In genomic region chr1:201370500-201370899, GRCh38 we compare ENCODE assay signal across 31 cellular contexts. TPM values are rescaled to one million over a fixed set of nuclear protein-coding genes. Genes with fewer than 3 reads are reported as not detected.
"Had no signal": no experiment of that assay in that cellular context is flagged by ENCODE, and none has a peak within 500 bp of the region (broad histone marks: within the 10 kb centered on the region; RNA-seq: fewer than 3 reads in every experiment).

No MANE protein-coding gene starts in this region.

- H3K27me3 ChIP-seq: body of pancreas had no signal

- H3K4me1 Mint-ChIP-seq: activated CD4-positive, alpha-beta T cell treated with anti-CD3 and anti-CD28 coated beads for 36 hours; activated naive CD8-positive, alpha-beta T cell treated with anti-CD3 and anti-CD28 coated beads for 36 hours; naive thymus-derived CD4-positive, alpha-beta T cell; neural crest cell; stimulated activated naive B cell treated with anti-CD40 and anti-IgM and Interleukin-4, amounts not matched to agents 10 μg/mL and 1 μg/mL and 100 μg/mL, for 72 hours had no signal

- H3K27ac Mint-ChIP-seq: activated CD4-positive, alpha-beta T cell treated with anti-CD3 and anti-CD28 coated beads for 36 hours; activated naive CD4-positive, alpha-beta T cell treated with anti-CD3 and anti-CD28 coated beads for 36 hours; activated naive CD8-positive, alpha-beta T cell treated with anti-CD3 and anti-CD28 coated beads for 36 hours; effector memory CD8-positive, alpha-beta T cell; stimulated activated naive B cell treated with anti-CD40 and anti-IgM and Interleukin-4, amounts not matched to agents 10 μg/mL and 1 μg/mL and 100 μg/mL, for 72 hours; T-helper 2 cell treated with Interferon-gamma antibody and Interleukin-4, amounts not matched to agents 5 μg/mL and 100 μg/mL, for 36 hours had no signal

- H3K27ac ChIP-seq: adrenal gland, body of pancreas, coronary artery, gastroesophageal sphincter, left lung, prostate gland, tibial nerve had no signal

- H3K4me3 Mint-ChIP-seq: activated CD4-positive, alpha-beta T cell treated with anti-CD3 and anti-CD28 coated beads for 36 hours; activated naive CD4-positive, alpha-beta T cell treated with anti-CD3 and anti-CD28 coated beads for 36 hours; activated naive CD8-positive, alpha-beta T cell treated with anti-CD3 and anti-CD28 coated beads for 36 hours; effector memory CD8-positive, alpha-beta T cell; naive thymus-derived CD4-positive, alpha-beta T cell; neural crest cell; stimulated activated naive B cell treated with anti-CD40 and anti-IgM and Interleukin-4, amounts not matched to agents 10 μg/mL and 1 μg/mL and 100 μg/mL, for 72 hours; T-helper 2 cell treated with Interferon-gamma antibody and Interleukin-4, amounts not matched to agents 5 μg/mL and 100 μg/mL, for 36 hours had no signal

- H3K9me3 Mint-ChIP-seq: activated naive CD4-positive, alpha-beta T cell treated with anti-CD3 and anti-CD28 coated beads for 36 hours; activated naive CD8-positive, alpha-beta T cell treated with anti-CD3 and anti-CD28 coated beads for 36 hours; effector memory CD8-positive, alpha-beta T cell; naive thymus-derived CD4-positive, alpha-beta T cell; neural crest cell; stimulated activated naive B cell treated with anti-CD40 and anti-IgM and Interleukin-4, amounts not matched to agents 10 μg/mL and 1 μg/mL and 100 μg/mL, for 72 hours; T-helper 2 cell treated with Interferon-gamma antibody and Interleukin-4, amounts not matched to agents 5 μg/mL and 100 μg/mL, for 36 hours had no signal

- H3K4me2 ChIP-seq: smooth muscle cell had no signal

- H3K9me3 ChIP-seq: adrenal gland, body of pancreas, gastroesophageal sphincter, left lung, prostate gland, tibial nerve had no signal

- H3K36me3 ChIP-seq: adrenal gland, gastroesophageal sphincter, left lung, prostate gland, tibial nerve had no signal

- DNase-seq: activated CD4-positive, alpha-beta T cell treated with anti-CD3 and anti-CD28 coated beads for 36 hours; activated CD4-positive, alpha-beta T cell treated with anti-CD3 and anti-CD28 coated beads, Interleukin-2, amount 50 U/mL, for 48 hours; activated CD4-positive, CD25-positive, alpha-beta regulatory T cell; activated CD8-positive, alpha-beta memory T cell treated with anti-CD3 and anti-CD28 coated beads for 24 hours; activated effector memory CD4-positive, alpha-beta T cell treated with anti-CD3 and anti-CD28 coated beads, Interleukin-2, amount 50 U/mL, for 16 hours; activated naive CD4-positive, alpha-beta T cell treated with anti-CD3 and anti-CD28 coated beads for 36 hours; activated naive CD8-positive, alpha-beta T cell treated with anti-CD3 and anti-CD28 coated beads for 36 hours; adrenal gland; aorta; body of pancreas; effector memory CD8-positive, alpha-beta T cell; erythroblast; hypothalamus; kidney glomerular epithelial cell; left lung; naive thymus-derived CD4-positive, alpha-beta T cell; retina; stimulated activated CD4-positive, alpha-beta T cell treated with anti-CD3 and anti-CD28 coated beads, Interleukin-2, amount 100 ng/mL, for 24 hours; stimulated activated naive B cell treated with anti-CD40 and anti-IgM and Interleukin-4, amounts not matched to agents 10 μg/mL and 1 μg/mL and 100 μg/mL, for 72 hours; T-helper 1 cell had no signal

- H3K4me1 ChIP-seq: adrenal gland, gastroesophageal sphincter, left lung, prostate gland had no signal

- ATAC-seq: activated CD4-positive, alpha-beta T cell treated with anti-CD3 and anti-CD28 coated beads for 36 hours; body of pancreas; effector memory CD8-positive, alpha-beta T cell; gastroesophageal sphincter; left lung; naive thymus-derived CD4-positive, alpha-beta T cell; stimulated activated naive B cell treated with anti-CD40 and anti-IgM and Interleukin-4, amounts not matched to agents 10 μg/mL and 1 μg/mL and 100 μg/mL, for 72 hours had no signal

- H3K36me3 Mint-ChIP-seq: activated naive CD8-positive, alpha-beta T cell treated with anti-CD3 and anti-CD28 coated beads for 36 hours; naive thymus-derived CD4-positive, alpha-beta T cell; stimulated activated naive B cell treated with anti-CD40 and anti-IgM and Interleukin-4, amounts not matched to agents 10 μg/mL and 1 μg/mL and 100 μg/mL, for 72 hours had no signal

- H3K4me3 ChIP-seq: adrenal gland, body of pancreas, coronary artery, gastroesophageal sphincter, left lung, prostate gland, smooth muscle cell, tibial nerve had no signal

RNA-seq across cellular contexts. Expression of gene TNNT2, which starts 7.0 kb away (rescaled TPM):
- total RNA-seq: activated CD4-positive, alpha-beta T cell treated with anti-CD3 and anti-CD28 coated beads for 36 hours; activated naive CD4-positive, alpha-beta T cell treated with anti-CD3 and anti-CD28 coated beads for 36 hours; activated naive CD8-positive, alpha-beta T cell treated with anti-CD3 and anti-CD28 coated beads for 36 hours; cerebellum; lung microvascular endothelial cell; mesenteric fat pad; naive thymus-derived CD4-positive, alpha-beta T cell; neural crest cell had no signal
- polyA plus RNA-seq: naive thymus-derived CD4-positive, alpha-beta T cell had no signal

RNA-seq across cellular contexts. Expression of gene LAD1, which starts 28.6 kb away (rescaled TPM):
- total RNA-seq: activated CD4-positive, alpha-beta T cell treated with anti-CD3 and anti-CD28 coated beads for 36 hours; activated naive CD4-positive, alpha-beta T cell treated with anti-CD3 and anti-CD28 coated beads for 36 hours; activated naive CD8-positive, alpha-beta T cell treated with anti-CD3 and anti-CD28 coated beads for 36 hours; cerebellum; lung microvascular endothelial cell; neural crest cell; temporal lobe; tibial nerve had no signal
- polyA plus RNA-seq: naive thymus-derived CD4-positive, alpha-beta T cell had no signal

RNA-seq across cellular contexts. Expression of gene TNNI1, which starts 51.0 kb away (rescaled TPM):
- total RNA-seq: activated CD4-positive, alpha-beta T cell treated with anti-CD3 and anti-CD28 coated beads for 36 hours; activated naive CD4-positive, alpha-beta T cell treated with anti-CD3 and anti-CD28 coated beads for 36 hours; activated naive CD8-positive, alpha-beta T cell treated with anti-CD3 and anti-CD28 coated beads for 36 hours; aorta; body of pancreas; gastroesophageal sphincter; lung microvascular endothelial cell; mesenteric fat pad; naive thymus-derived CD4-positive, alpha-beta T cell; temporal lobe had no signal
- polyA plus RNA-seq: naive thymus-derived CD4-positive, alpha-beta T cell had no signal
